Comparison of ENCODE assay signal across 17 cellular contexts in the genomic region with DNA sequence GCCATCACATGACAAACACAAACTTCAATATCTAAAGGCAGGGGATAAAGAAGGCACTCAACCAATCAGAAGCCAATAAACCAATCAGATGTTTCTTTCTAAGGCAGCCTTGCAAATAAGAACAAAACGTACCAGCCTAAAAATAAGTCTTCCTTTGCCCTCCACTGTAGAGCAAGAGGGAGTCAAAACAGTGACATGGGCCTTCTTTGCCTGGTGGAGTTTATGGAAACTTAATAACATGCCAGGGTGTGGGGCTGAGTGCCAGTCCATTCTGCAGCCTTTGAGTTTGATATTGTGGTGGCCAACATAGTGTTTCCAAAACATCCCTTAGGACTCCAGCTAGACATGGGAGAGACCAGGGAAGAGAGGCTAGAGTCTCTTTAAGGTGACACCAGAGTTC.
DNase-seq lines count a peak whose midpoint lies in the region; ATAC-seq and TF ChIP-seq lines count a peak whose summit lies in the region.
"Had no signal": no experiment of that assay in that cellular context is flagged by ENCODE, and none has a peak within 500 bp of the region (broad histone marks: within the 10 kb centered on the region; RNA-seq: fewer than 3 reads in every experiment).

No MANE protein-coding gene starts in this region.

- no peaks in the 10 kb centered on the region for H3K79me2 ChIP-seq in PC-3 (ENCODE audit: low read length)

- TF ChIP-seq CTCF in right atrium auricular region (IDR thresholded peaks at IDR 0.05) (no peak), PC-3 (conservative IDR thresholded peaks at IDR 0.05; ENCODE audit: low read depth, low read length) (no peak), left ventricle myocardium inferior (IDR thresholded peaks at IDR 0.05; ENCODE audit: borderline replicate concordance) (no peak)

- H3K4me2 ChIP-seq in PC-3 (ENCODE audit: low read length): peak overlapping the region; percentile 80
- H3K4me2 ChIP-seq: SK-N-SH had no signal

- H2AFZ ChIP-seq in PC-3 (ENCODE audit: low read length): peak overlapping the region; percentile 65

- H3K4me3 ChIP-seq in right atrium auricular region (no peak overlapping the region), PC-3 (ENCODE audit: low read length) (peak overlapping the region; percentile 61), left ventricle myocardium inferior (no peak overlapping the region)
- H3K4me3 ChIP-seq: MG63, Peyer's patch had no signal

- no peaks in the 10 kb centered on the region for H3F3A ChIP-seq in PC-3 (ENCODE audit: low read length, unreplicated experiment)

- no peaks in the 10 kb centered on the region for H4K20me1 ChIP-seq in PC-3 (ENCODE audit: low read length)

- no peaks in the 10 kb centered on the region for H3K9me2 ChIP-seq in PC-3 (replicated peaks; ENCODE audit: low read length)
- H3K9me2 ChIP-seq: SK-N-SH had no signal

- H3K27me3 ChIP-seq in right atrium auricular region (no peaks in the 10 kb centered on the region), PC-3 (ENCODE audit: low read length) (peaks cover 60% of the 10 kb centered on the region), left ventricle myocardium inferior (ENCODE audit: low read depth) (peaks cover 11% of the 10 kb centered on the region)
- H3K27me3 ChIP-seq: MG63, Peyer's patch had no signal

- POLR2A ChIA-PET in PC-3 (lab: Charles Lee; ENCODE audit: unreplicated experiment): no interaction called here

- H3K4me1 ChIP-seq in right atrium auricular region: peaks cover 0 to 11% of the 10 kb centered on the region in 2 donors
- H3K4me1 ChIP-seq in PC-3 (ENCODE audit: insufficient read depth, low read length): no peaks in the 10 kb centered on the region
- H3K4me1 ChIP-seq in left ventricle myocardium inferior: peaks cover 19% of the 10 kb centered on the region

- no peak overlapping the region for H3K9ac ChIP-seq in PC-3 (ENCODE audit: low read length)
- H3K9ac ChIP-seq: SK-N-SH had no signal

- DNase-seq in Right ventricle myocardium superior (no peak), right atrium auricular region (ENCODE audit: low spot score) (no peak), PC-3 (no peak), left ventricle myocardium inferior (peak; percentile 23), NCI-H2227 treated with DMSO at 0.1 percent for 48 hours (lab: John Stamatoyannopoulos, UW) (no peak), activated gamma-delta T cell treated with Interleukin-2 at 50 U/mL for 16 hours (no peak), NCI-H446 treated with DMSO at 0.1 percent for 48 hours (lab: John Stamatoyannopoulos, UW) (no peak)
- DNase-seq: C1 segment of cervical spinal cord; Caco-2; CD4-positive, alpha-beta memory T cell; DMS 273 treated with DMSO at 0.1 percent for 48 hours; HCEC 1CT; KG1; MG63; NCI-H510A; SK-N-SH had no signal

- BruUV-seq in PC-3 (replicated peaks; lab: Mats Ljungman, UMichigan): no TSS peak

- peak; percentile 69 for ATAC-seq in Right ventricle myocardium superior (ENCODE audit: poor library complexity)
- no peak for ATAC-seq in PC-3

- H3K36me3 ChIP-seq in right atrium auricular region: no peaks in the 10 kb centered on the region
- no peaks in the 10 kb centered on the region for H3K36me3 ChIP-seq in PC-3 (ENCODE audit: low read depth, low read length)
- H3K36me3 ChIP-seq in left ventricle myocardium inferior: no peaks in the 10 kb centered on the region
- H3K36me3 ChIP-seq: MG63, Peyer's patch had no signal

- H3K9me3 ChIP-seq in right atrium auricular region (no peaks in the 10 kb centered on the region), PC-3 (ENCODE audit: low read length) (no peaks in the 10 kb centered on the region), left ventricle myocardium inferior (replicated peaks) (no peaks in the 10 kb centered on the region)
- H3K9me3 ChIP-seq: Caco-2, MG63, Peyer's patch, SK-N-SH had no signal

- CTCF ChIA-PET in PC-3 (lab: Charles Lee): no interaction called here

- H3K27ac ChIP-seq in right atrium auricular region (no peak overlapping the region), PC-3 (ENCODE audit: low read length) (no peak overlapping the region), left ventricle myocardium inferior (replicated peaks) (peak overlapping the region; percentile 61)
- H3K27ac ChIP-seq: Peyer's patch had no signal

- intact Hi-C loops in Right ventricle myocardium superior (cut with DNase I): no loop called here
- intact Hi-C loops in PC-3 (cut with micrococcal nuclease): no loop called here
- intact Hi-C loops in left ventricle myocardium inferior (cut with micrococcal nuclease): no loop called here
